19 cellular contexts compared by ENCODE assay signal in the genomic region with DNA sequence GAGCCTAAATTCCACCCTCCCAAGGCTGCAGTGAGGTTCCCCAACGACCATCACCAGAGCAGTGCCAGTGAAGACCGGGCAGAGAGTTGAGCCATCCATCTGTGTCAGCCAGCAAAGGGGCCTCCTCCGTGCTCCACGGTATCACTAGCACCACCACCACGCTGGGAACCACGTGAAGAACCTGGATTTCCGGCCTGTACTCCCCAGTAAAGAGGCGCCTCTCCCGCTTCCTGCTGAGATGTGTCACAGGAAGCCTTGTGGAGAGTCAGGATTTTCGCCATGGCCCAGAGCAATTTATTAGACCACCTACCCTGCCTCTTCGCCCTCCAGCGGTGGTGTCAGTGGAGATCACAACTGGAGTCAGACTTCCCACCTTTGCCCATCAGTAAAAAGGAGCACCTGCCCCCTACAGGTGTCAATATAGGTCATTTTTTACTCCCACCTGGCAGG. TPM values are rescaled to one million over a fixed set of nuclear protein-coding genes. Genes with fewer than 3 reads are reported as not detected.
DNase-seq lines count a peak whose midpoint lies in the region; ATAC-seq and TF ChIP-seq lines count a peak whose summit lies in the region.
"Had no signal": no experiment of that assay in that cellular context is flagged by ENCODE, and none has a peak within 500 bp of the region (broad histone marks: within the 10 kb centered on the region; RNA-seq: fewer than 3 reads in every experiment).

No MANE protein-coding gene starts in this region.

- no peak overlapping the region for H3K9ac ChIP-seq in PC-3 (ENCODE audit: low read length)
- H3K9ac ChIP-seq in endodermal cell (ENCODE audit: extremely low read depth, low read length, poor library complexity, severe bottlenecking), result no peak overlapping the region

- WGBS in endodermal cell (ENCODE audit: insufficient coverage in 1 of 2, insufficient read length in 1 of 2), 2 experiments, result 75 to 81% methylated on average over 10 to 12 of the region's 12 CpGs

- H4K20me1 ChIP-seq in PC-3 (ENCODE audit: low read length), result no peaks in the 10 kb centered on the region

- CTCF ChIA-PET in PC-3 (lab: Charles Lee), result no interaction called here

- H3K4me1 ChIP-seq in PC-3 (ENCODE audit: insufficient read depth, low read length) (peaks cover 23% of the 10 kb centered on the region), endodermal cell (ENCODE audit: control insufficient read depth, insufficient read depth, low read length) (no peaks in the 10 kb centered on the region)

- H3K27ac ChIP-seq in PC-3 (ENCODE audit: low read length) (no peak overlapping the region), endodermal cell (ENCODE audit: low read depth, low read length) (no peak overlapping the region)
- H3K27ac ChIP-seq: coronary artery, vagina had no signal

- no TSS peak for BruUV-seq in PC-3 (replicated peaks; lab: Mats Ljungman, UMichigan)

- no peak; the same call in 1 of the 2 replicates for TF ChIP-seq CTCF in PC-3 (conservative IDR thresholded peaks at IDR 0.05; ENCODE audit: low read depth, low read length)
- TF ChIP-seq CTCF in endodermal cell (conservative IDR thresholded peaks at IDR 0.05), result peak; percentile 62
- TF ChIP-seq CTCF in type B pancreatic cell (conservative IDR thresholded peaks at IDR 0.05), result no peak

- peaks cover 2% of the 10 kb centered on the region for H3K4me1 Mint-ChIP-seq in endodermal cell
- no peaks in the 10 kb centered on the region for H3K4me1 Mint-ChIP-seq in type B pancreatic cell (ENCODE audit: unreplicated experiment)
- H3K4me1 Mint-ChIP-seq in activated T-cell treated with anti-CD3 and anti-CD28 coated beads, Interleukin-2, amount 50 U/mL, for 72 hours (ENCODE audit: low read depth), result peaks cover 9% of the 10 kb centered on the region
- H3K4me1 Mint-ChIP-seq: activated T-helper 17 cell treated with anti-CD3 and anti-CD28 coated beads, Interleukin-2, amount 50 U/mL, for 72 hours; memory B cell had no signal

- H2AFZ ChIP-seq in PC-3 (ENCODE audit: low read length), result no peak overlapping the region

- no peak overlapping the region for H3K4me3 ChIP-seq in PC-3 (ENCODE audit: low read length)
- no peak overlapping the region for H3K4me3 ChIP-seq in endodermal cell (ENCODE audit: low read length)
- H3K4me3 ChIP-seq: coronary artery, vagina had no signal

- H3K36me3 Mint-ChIP-seq in endodermal cell (ENCODE audit: low read depth) (no peaks in the 10 kb centered on the region), type B pancreatic cell (no peaks in the 10 kb centered on the region)
- no peaks in the 10 kb centered on the region for H3K36me3 Mint-ChIP-seq in activated T-cell treated with anti-CD3 and anti-CD28 coated beads, Interleukin-2, amount 50 U/mL, for 72 hours (ENCODE audit: insufficient read depth in 2 of 2)
- H3K36me3 Mint-ChIP-seq: memory B cell had no signal

- no peaks in the 10 kb centered on the region for H3K9me2 ChIP-seq in PC-3 (replicated peaks; ENCODE audit: low read length)

- H3K9me3 ChIP-seq in PC-3 (ENCODE audit: low read length) (no peaks in the 10 kb centered on the region), endodermal cell (ENCODE audit: control insufficient read depth, low read length) (no peaks in the 10 kb centered on the region)
- H3K9me3 ChIP-seq: vagina had no signal

- ATAC-seq in Right ventricle myocardium inferior (no peak), left ventricle myocardium superior (no peak), PC-3 (peak; percentile 13; the same call in 1 of the 2 replicates), GM19395 (IDR thresholded peaks at IDR 0.05; ENCODE audit: unreplicated experiment) (no peak)
- no peak for ATAC-seq in activated T-cell treated with anti-CD3 and anti-CD28 coated beads, Interleukin-2, amount 50 U/mL, for 72 hours (replicated peaks in 1 of 2)
- ATAC-seq: activated T-helper 17 cell treated with anti-CD3 and anti-CD28 coated beads, Interleukin-2, amount 50 U/mL, for 72 hours had no signal

- no peaks in the 10 kb centered on the region for H3K27me3 ChIP-seq in PC-3 (ENCODE audit: low read length)
- H3K27me3 ChIP-seq in endodermal cell (ENCODE audit: control insufficient read depth, insufficient read depth, low read length, poor library complexity, severe bottlenecking), result peaks cover 6% of the 10 kb centered on the region
- H3K27me3 ChIP-seq: vagina had no signal

- intact Hi-C loops in Right ventricle myocardium inferior (cut with DNase I), result no loop called here
- intact Hi-C loops in left ventricle myocardium superior (cut with micrococcal nuclease), result no loop called here
- intact Hi-C loops in PC-3 (cut with micrococcal nuclease), result no loop called here

- no peaks in the 10 kb centered on the region for H3K36me3 ChIP-seq in PC-3 (ENCODE audit: low read depth, low read length)
- no peaks in the 10 kb centered on the region for H3K36me3 ChIP-seq in endodermal cell (ENCODE audit: control insufficient read depth, insufficient read depth, low read length)
- H3K36me3 ChIP-seq: vagina had no signal

- H3K4me3 Mint-ChIP-seq in endodermal cell (no peak overlapping the region), type B pancreatic cell (no peak overlapping the region)
- H3K4me3 Mint-ChIP-seq in activated T-cell treated with anti-CD3 and anti-CD28 coated beads, Interleukin-2, amount 50 U/mL, for 72 hours, result no peak overlapping the region
- H3K4me3 Mint-ChIP-seq: activated T-helper 17 cell treated with anti-CD3 and anti-CD28 coated beads, Interleukin-2, amount 50 U/mL, for 72 hours; memory B cell; stimulated activated naive CD8-positive, alpha-beta T cell treated with anti-CD3 and anti-CD28 coated beads, Interleukin-15, Interleukin-2, amounts not matched to agents 100 ng/mL and 50 ng/mL, for 24 hours; T-helper 1 cell treated with Interleukin-12 subunit alpha and Interleukin-12 subunit beta and Interleukin-4 antibody, amounts not matched to agents 30 μg/mL and 1 μg/mL, for 36 hours had no signal

- POLR2A ChIA-PET in PC-3 (lab: Charles Lee; ENCODE audit: unreplicated experiment), result no interaction called here

- H3F3A ChIP-seq in PC-3 (ENCODE audit: low read length, unreplicated experiment), result no peaks in the 10 kb centered on the region

- no peaks in the 10 kb centered on the region for H3K9me3 Mint-ChIP-seq in endodermal cell
- no peaks in the 10 kb centered on the region for H3K9me3 Mint-ChIP-seq in type B pancreatic cell
- no peaks in the 10 kb centered on the region for H3K9me3 Mint-ChIP-seq in activated T-cell treated with anti-CD3 and anti-CD28 coated beads, Interleukin-2, amount 50 U/mL, for 72 hours
- H3K9me3 Mint-ChIP-seq: activated T-helper 17 cell treated with anti-CD3 and anti-CD28 coated beads, Interleukin-2, amount 50 U/mL, for 72 hours; memory B cell; stimulated activated naive CD8-positive, alpha-beta T cell treated with anti-CD3 and anti-CD28 coated beads, Interleukin-15, Interleukin-2, amounts not matched to agents 100 ng/mL and 50 ng/mL, for 24 hours; T-helper 1 cell treated with Interleukin-12 subunit alpha and Interleukin-12 subunit beta and Interleukin-4 antibody, amounts not matched to agents 30 μg/mL and 1 μg/mL, for 36 hours had no signal

- no peak overlapping the region for H3K4me2 ChIP-seq in PC-3 (ENCODE audit: low read length)

- H3K27ac Mint-ChIP-seq in endodermal cell, result no peak overlapping the region
- no peak overlapping the region for H3K27ac Mint-ChIP-seq in type B pancreatic cell
- no peak overlapping the region for H3K27ac Mint-ChIP-seq in activated T-cell treated with anti-CD3 and anti-CD28 coated beads, Interleukin-2, amount 50 U/mL, for 72 hours
- H3K27ac Mint-ChIP-seq: activated T-helper 17 cell treated with anti-CD3 and anti-CD28 coated beads, Interleukin-2, amount 50 U/mL, for 72 hours; memory B cell; stimulated activated naive CD8-positive, alpha-beta T cell treated with anti-CD3 and anti-CD28 coated beads, Interleukin-15, Interleukin-2, amounts not matched to agents 100 ng/mL and 50 ng/mL, for 24 hours; T-helper 1 cell treated with Interleukin-12 subunit alpha and Interleukin-12 subunit beta and Interleukin-4 antibody, amounts not matched to agents 30 μg/mL and 1 μg/mL, for 36 hours had no signal

- H3K27me3 Mint-ChIP-seq in endodermal cell (ENCODE audit: insufficient read depth) (peaks cover 30% of the 10 kb centered on the region), type B pancreatic cell (peaks cover 36% of the 10 kb centered on the region)
- H3K27me3 Mint-ChIP-seq in activated T-cell treated with anti-CD3 and anti-CD28 coated beads, Interleukin-2, amount 50 U/mL, for 72 hours (ENCODE audit: low read depth), result peaks cover 17% of the 10 kb centered on the region

- H3K79me2 ChIP-seq in PC-3 (ENCODE audit: low read length), result no peaks in the 10 kb centered on the region

- DNase-seq in Right ventricle myocardium inferior (ENCODE audit: missing footprints) (peak; percentile 26), left ventricle myocardium superior (no peak), PC-3 (peak; percentile 40), endodermal cell (peak; percentile 69), type B pancreatic cell (ENCODE audit: extremely low spot score, unreplicated experiment) (peak; percentile 52), OCI-M2 (lab: John Stamatoyannopoulos, UW; ENCODE audit: unreplicated experiment) (no peak)
- DNase-seq in activated T-cell treated with anti-CD3 and anti-CD28 coated beads, Interleukin-2, amount 50 U/mL, for 72 hours, result no peak
- DNase-seq: activated CD4-positive, alpha-beta T cell treated with anti-CD3 and anti-CD28 coated beads, Interleukin-2, amount 50 U/mL, for 1 hour; aorta had no signal

RNA-seq across cellular contexts. Expression of a gene that starts 28.8 kb away (rescaled TPM):
- 2.3 TPM for total RNA-seq in Right ventricle myocardium inferior
- total RNA-seq in left ventricle myocardium superior, result 1.7 TPM
- not detected in 2 replicates for total RNA-seq in PC-3 (2014; rRNA removed)
- 100 to 1,000 TPM in 1 of 2 donors, 10 to 100 TPM in 1; 80.1 to 106 TPM for total RNA-seq in endodermal cell
- 174 TPM for polyA plus RNA-seq in endodermal cell (2013, experiment 1 of 2)
- 158 TPM for polyA plus RNA-seq in endodermal cell (2013, experiment 2 of 2)
- total RNA-seq in type B pancreatic cell (ENCODE audit: low replicate concordance), result 6.6 and 106 TPM in 2 replicates
- total RNA-seq in activated T-cell treated with anti-CD3 and anti-CD28 coated beads, Interleukin-2, amount 50 U/mL, for 72 hours, result 1 to 10 TPM; 4.0 to 4.4 TPM
- total RNA-seq: NCI-H460 had no signal

RNA-seq across cellular contexts. Expression of a gene that starts 43.1 kb away (rescaled TPM):
- total RNA-seq in Right ventricle myocardium inferior, result not detected
- total RNA-seq in left ventricle myocardium superior, result not detected
- total RNA-seq in PC-3 (2014; rRNA removed), result not detected in 2 replicates
- total RNA-seq in endodermal cell, result not detected
- not detected for polyA plus RNA-seq in endodermal cell (2013, experiment 1 of 2)
- not detected for polyA plus RNA-seq in endodermal cell (2013, experiment 2 of 2)
- total RNA-seq in type B pancreatic cell (ENCODE audit: low replicate concordance), result not detected in 2 replicates
- not detected for total RNA-seq in activated T-cell treated with anti-CD3 and anti-CD28 coated beads, Interleukin-2, amount 50 U/mL, for 72 hours
- total RNA-seq: A673; activated T-helper 17 cell treated with anti-CD3 and anti-CD28 coated beads, Interleukin-2, amount 50 U/mL, for 72 hours; aorta; fibroblast of lung; NCI-H460; vagina had no signal
- polyA plus RNA-seq: aorta had no signal

RNA-seq across cellular contexts. Expression of a gene that starts 44.5 kb away (rescaled TPM):
- total RNA-seq in Right ventricle myocardium inferior (not detected), left ventricle myocardium superior (not detected), PC-3 (2014; rRNA removed) (0.04 TPM in 1 of 2 replicates, not detected in the other), endodermal cell (not detected), type B pancreatic cell (ENCODE audit: low replicate concordance) (not detected in 2 replicates)
- polyA plus RNA-seq in endodermal cell (2013, experiment 1 of 2), result not detected
- polyA plus RNA-seq in endodermal cell (2013, experiment 2 of 2), result not detected
- total RNA-seq in activated T-cell treated with anti-CD3 and anti-CD28 coated beads, Interleukin-2, amount 50 U/mL, for 72 hours, result not detected
- total RNA-seq: A673; activated T-helper 17 cell treated with anti-CD3 and anti-CD28 coated beads, Interleukin-2, amount 50 U/mL, for 72 hours; aorta; fibroblast of lung; NCI-H460; vagina had no signal
- polyA plus RNA-seq: aorta had no signal

Comparison
In these comparisons a context has a peak if more than half of its experiments do, and no peak if none do; other contexts are left out.
1. DNase-seq: peak in Right ventricle myocardium inferior (single experiment), PC-3 (single experiment), endodermal cell (single experiment) and type B pancreatic cell (single experiment); none in left ventricle myocardium superior (single experiment), activated T-cell treated with anti-CD3 and anti-CD28 coated beads, Interleukin-2, amount 50 U/mL, for 72 hours (0 of 2) and OCI-M2 (single experiment).